13 cellular contexts compared by ENCODE assay signal in genomic region chr6:42410861-42411260, GRCh38.
"Had no signal": no experiment of that assay in that cellular context is flagged by ENCODE, and none has a peak within 500 bp of the region (broad histone marks: within the 10 kb centered on the region; RNA-seq: fewer than 3 reads in every experiment).

No MANE protein-coding gene starts in this region.

- H3K9me3 Mint-ChIP-seq: activated CD4-positive, alpha-beta memory T cell treated with anti-CD3 and anti-CD28 coated beads, Interleukin-2, amount 10 ng/mL, durations not matched to agents 7 days and 5 days; immature natural killer cell; neural crest cell had no signal

- H3K9me3 ChIP-seq: pancreas, stomach had no signal

- H3K27ac Mint-ChIP-seq: activated CD4-positive, alpha-beta memory T cell treated with anti-CD3 and anti-CD28 coated beads, Interleukin-2, amount 10 ng/mL, durations not matched to agents 7 days and 5 days had no signal

- H3K4me3 ChIP-seq: pancreas, stomach had no signal

- H3K4me3 Mint-ChIP-seq: activated CD4-positive, alpha-beta memory T cell treated with anti-CD3 and anti-CD28 coated beads, Interleukin-2, amount 10 ng/mL, durations not matched to agents 7 days and 5 days; activated CD4-positive, alpha-beta T cell treated with anti-CD3 and anti-CD28 coated beads for 36 hours; immature natural killer cell; neural crest cell had no signal

- H3K27me3 ChIP-seq: foreskin keratinocyte, pancreas, stomach had no signal

- H3K27me3 Mint-ChIP-seq: activated CD4-positive, alpha-beta memory T cell treated with anti-CD3 and anti-CD28 coated beads, Interleukin-2, amount 10 ng/mL, durations not matched to agents 7 days and 5 days; activated CD4-positive, alpha-beta T cell treated with anti-CD3 and anti-CD28 coated beads for 36 hours had no signal

- H3K36me3 Mint-ChIP-seq: immature natural killer cell had no signal

- H3K36me3 ChIP-seq: pancreas, stomach, WERI-Rb-1 had no signal

- H3K27ac ChIP-seq: foreskin keratinocyte, pancreas, WERI-Rb-1 had no signal

- DNase-seq: activated CD4-positive, alpha-beta memory T cell treated with anti-CD3 and anti-CD28 coated beads, Interleukin-2, amount 10 ng/mL, durations not matched to agents 7 days and 5 days; activated CD4-positive, alpha-beta T cell treated with anti-CD3 and anti-CD28 coated beads for 36 hours; activated effector memory CD4-positive, alpha-beta T cell treated with anti-CD3 and anti-CD28 coated beads, Interleukin-2, amount 50 U/mL, for 16 hours; aorta; foreskin keratinocyte; immature natural killer cell; left colon; mammary epithelial cell; pancreas; stimulated activated CD4-positive, alpha-beta T cell treated with anti-CD3 and anti-CD28 coated beads, Interleukin-2, amount 100 ng/mL, for 48 hours; stomach; WERI-Rb-1 had no signal

- ATAC-seq: activated CD4-positive, alpha-beta T cell treated with anti-CD3 and anti-CD28 coated beads for 36 hours; foreskin keratinocyte; left colon; pancreas had no signal

- H3K4me1 ChIP-seq: pancreas had no signal
